Comparison of ENCODE assay signal across 16 cellular contexts in genomic region chrX:78957049-78957767, GRCh38. TPM values are rescaled to one million over a fixed set of nuclear protein-coding genes. Genes with fewer than 3 reads are reported as not detected.
DNase-seq lines count a peak whose midpoint lies in the region; ATAC-seq lines count a peak whose summit lies in the region.
"Had no signal": no experiment of that assay in that cellular context is flagged by ENCODE, and none has a peak within 500 bp of the region (broad histone marks: within the 10 kb centered on the region; RNA-seq: fewer than 3 reads in every experiment).

No MANE protein-coding gene starts in this region.

- no peak for DNase-seq in immature natural killer cell
- DNase-seq in HUDEP-2 (lab: John Stamatoyannopoulos, UW; ENCODE audit: unreplicated experiment in 76 of 76) = no peak
- no peak for DNase-seq in stimulated activated CD8-positive, alpha-beta memory T cell treated with anti-CD3 and anti-CD28 coated beads, Interleukin-4, amount 100 ng/mL, for 48 hours
- DNase-seq: activated gamma-delta T cell treated with Interleukin-2 at 50 U/mL for 16 hours; esophagus squamous epithelium; mesendoderm; NCI-H1417; NCI-H526; SJCRH30; stimulated activated CD4-positive, alpha-beta T cell treated with anti-CD3 and anti-CD28 coated beads, Interleukin-1b, Interleukin-23, amount 100 ng/mL, for 48 hours had no signal

- ATAC-seq in GM18498 (IDR thresholded peaks at IDR 0.05; ENCODE audit: unreplicated experiment) = peak; percentile 11
- peak; percentile 3 for ATAC-seq in GM21381 (IDR thresholded peaks at IDR 0.05; ENCODE audit: unreplicated experiment)
- ATAC-seq in HG03432 (IDR thresholded peaks at IDR 0.05; ENCODE audit: unreplicated experiment) = peak; percentile 10
- no peak for ATAC-seq in GM18873 (IDR thresholded peaks at IDR 0.05; ENCODE audit: low FRiP score, unreplicated experiment)
- no peak for ATAC-seq in HG03175 (IDR thresholded peaks at IDR 0.05; ENCODE audit: unreplicated experiment)
- ATAC-seq: WTC11 had no signal

- peaks cover 33 to 44% of the 10 kb centered on the region in 2 donors for H3K4me1 Mint-ChIP-seq in immature natural killer cell

- H3K4me3 Mint-ChIP-seq in immature natural killer cell = peak overlapping the region; percentile 23 to 71 (median 55)
- H3K4me3 Mint-ChIP-seq: WTC11 had no signal

- peaks cover 8 to 20% (median 10%) of the 10 kb centered on the region in 3 donors for H3K36me3 Mint-ChIP-seq in immature natural killer cell
- H3K36me3 Mint-ChIP-seq: WTC11 had no signal

- H3K9me3 Mint-ChIP-seq in immature natural killer cell = no peaks in the 10 kb centered on the region
- H3K9me3 Mint-ChIP-seq: WTC11 had no signal

- H3K27ac Mint-ChIP-seq in immature natural killer cell = peak overlapping the region; percentile 50 to 89 (median 78)
- H3K27ac Mint-ChIP-seq: WTC11 had no signal

- H3K27me3 Mint-ChIP-seq in immature natural killer cell (ENCODE audit: low read depth in 3 of 3) = peaks cover 0 to 9% (median 2%) of the 10 kb centered on the region in 3 donors

RNA-seq across cellular contexts. Expression of gene P2RY10, which starts 12.0 kb away (rescaled TPM):
- 10 to 100 TPM in 2 of 3 donors, 1 to 10 TPM in 1; 5.4 to 16.3 (median 16.1) TPM for polyA plus RNA-seq in immature natural killer cell

Comparison
In these comparisons a context has a peak if more than half of its experiments do, and no peak if none do; other contexts are left out.
1. ATAC-seq: peak in GM18498 (single experiment), GM21381 (single experiment) and HG03432 (single experiment); none in GM18873 (single experiment) and HG03175 (single experiment).